Comparison of ENCODE assay signal across 28 cellular contexts in the genomic region with DNA sequence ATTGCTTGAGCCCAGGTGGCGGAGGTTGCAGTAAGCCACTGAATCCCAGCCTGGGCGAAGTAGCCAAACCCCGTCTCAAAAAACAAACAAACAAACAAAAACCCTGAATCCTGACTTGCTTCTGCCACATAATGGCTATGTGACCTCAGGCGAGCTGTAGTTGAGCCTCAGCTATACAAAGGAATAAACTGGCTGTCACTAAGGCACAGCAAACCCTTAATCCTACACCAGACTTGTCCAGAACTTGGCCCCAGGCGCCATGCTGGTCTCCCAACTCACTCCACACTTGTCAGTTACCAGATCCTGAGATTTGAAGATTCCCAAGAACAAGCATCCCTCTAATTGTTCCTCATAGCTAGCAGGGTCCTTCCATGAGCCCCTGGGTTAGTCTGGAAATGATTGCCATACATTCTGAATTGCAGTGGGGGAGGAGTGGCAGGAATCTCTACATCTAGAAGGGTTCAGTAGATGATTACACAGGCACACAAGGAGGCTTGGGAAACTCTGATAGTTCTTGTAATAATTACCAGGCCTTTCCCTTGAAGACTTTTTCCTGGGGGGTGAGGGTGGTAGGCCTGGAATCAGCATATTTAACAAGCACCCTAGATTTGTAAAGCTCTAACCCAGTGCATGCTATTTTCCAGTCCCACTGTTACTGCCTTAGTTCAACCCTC. TPM values are rescaled to one million over a fixed set of nuclear protein-coding genes. Genes with fewer than 3 reads are reported as not detected.
A peak's percentile ranks its signal among the peaks of the same experiment; 100 is the strongest.
DNase-seq lines count a peak whose midpoint lies in the region; ATAC-seq and TF ChIP-seq lines count a peak whose summit lies in the region.
"Had no signal": no experiment of that assay in that cellular context is flagged by ENCODE, and none has a peak within 500 bp of the region (broad histone marks: within the 10 kb centered on the region; RNA-seq: fewer than 3 reads in every experiment).

No MANE protein-coding gene starts in this region.

- peaks cover 24% of the 10 kb centered on the region for H3K4me1 Mint-ChIP-seq in activated naive CD8-positive, alpha-beta T cell (ENCODE audit: low read depth)
- H3K4me1 Mint-ChIP-seq in activated naive CD8-positive, alpha-beta T cell treated with anti-CD3 and anti-CD28 coated beads, Interleukin-2, amount 50 U/mL, for 24 hours, result peaks cover 23% of the 10 kb centered on the region
- peaks cover 21% of the 10 kb centered on the region for H3K4me1 Mint-ChIP-seq in WTC11
- H3K4me1 Mint-ChIP-seq in mesothelial cell of epicardium, result peaks cover 19% of the 10 kb centered on the region
- peaks cover 26% of the 10 kb centered on the region for H3K4me1 Mint-ChIP-seq in type B pancreatic cell (ENCODE audit: unreplicated experiment)

- POLR2A ChIA-PET in WTC11 (lab: Charles Lee), result no interaction called here

- H3K4me3 ChIP-seq in foreskin fibroblast (ENCODE audit: low read depth in 1 of 2, low read length in 2 of 2), result no peak overlapping the region
- H3K4me3 ChIP-seq: adrenal gland, body of pancreas, GM23338, lung, SJSA1, skin epidermis, transverse colon had no signal

- no peak overlapping the region for H3K4me3 Mint-ChIP-seq in activated naive CD8-positive, alpha-beta T cell
- H3K4me3 Mint-ChIP-seq in activated naive CD8-positive, alpha-beta T cell treated with anti-CD3 and anti-CD28 coated beads, Interleukin-2, amount 50 U/mL, for 24 hours, result no peak overlapping the region
- H3K4me3 Mint-ChIP-seq in WTC11 (no peak overlapping the region), mesothelial cell of epicardium (no peak overlapping the region), type B pancreatic cell (peak overlapping the region; percentile 55)
- H3K4me3 Mint-ChIP-seq: B cell, GM23338 had no signal

- H3K27ac Mint-ChIP-seq in activated naive CD8-positive, alpha-beta T cell, result peak overlapping the region; percentile 50
- no peak overlapping the region for H3K27ac Mint-ChIP-seq in activated naive CD8-positive, alpha-beta T cell treated with anti-CD3 and anti-CD28 coated beads, Interleukin-2, amount 50 U/mL, for 24 hours
- H3K27ac Mint-ChIP-seq in WTC11 (no peak overlapping the region), mesothelial cell of epicardium (peak overlapping the region; percentile 19), type B pancreatic cell (peak overlapping the region; percentile 61)
- H3K27ac Mint-ChIP-seq: B cell, GM23338 had no signal

- ATAC-seq in activated naive CD8-positive, alpha-beta T cell treated with anti-CD3 and anti-CD28 coated beads, Interleukin-2, amount 50 U/mL, for 24 hours, result no peak
- no peak for ATAC-seq in WTC11
- ATAC-seq: activated CD4-positive, CD25-positive, alpha-beta regulatory T cell treated with anti-CD3 and anti-CD28 coated beads, Interleukin-2, amount 50 U/mL, for 24 hours; body of pancreas; GM23338 had no signal

- CTCF ChIA-PET in WTC11 (lab: Charles Lee), result interaction anchor here (0.6 to 1.4 kb wide), 5 partner anchors 13 to 1741 kb away, joined by 3 to 4 read pairs (median 4); partner anchors contain the start of gene AAAS

- H3K27me3 Mint-ChIP-seq in activated naive CD8-positive, alpha-beta T cell, result no peaks in the 10 kb centered on the region
- no peaks in the 10 kb centered on the region for H3K27me3 Mint-ChIP-seq in activated naive CD8-positive, alpha-beta T cell treated with anti-CD3 and anti-CD28 coated beads, Interleukin-2, amount 50 U/mL, for 24 hours
- H3K27me3 Mint-ChIP-seq in WTC11 (ENCODE audit: low read depth) (no peaks in the 10 kb centered on the region), mesothelial cell of epicardium (ENCODE audit: low read depth) (no peaks in the 10 kb centered on the region), type B pancreatic cell (no peaks in the 10 kb centered on the region)
- H3K27me3 Mint-ChIP-seq: B cell had no signal

- DNase-seq in activated naive CD8-positive, alpha-beta T cell treated with anti-CD3 and anti-CD28 coated beads, Interleukin-2, amount 50 U/mL, for 24 hours, result no peak
- DNase-seq in WTC11 (ENCODE audit: low spot score) (peak; percentile 5), mesothelial cell of epicardium (ENCODE audit: low spot score in 2 of 2, unreplicated experiment in 2 of 2) (no peak), type B pancreatic cell (ENCODE audit: extremely low spot score, unreplicated experiment) (no peak), foreskin fibroblast (no peak), middle frontal gyrus (ENCODE audit: extremely low spot score, low spot score) (no peak), SKM-1 (lab: John Stamatoyannopoulos, UW; ENCODE audit: unreplicated experiment) (no peak)
- DNase-seq: kidney glomerular epithelial cell; NCI-H2029; NCI-H226; NCI-H69; stimulated activated CD8-positive, alpha-beta memory T cell treated with anti-CD3 and anti-CD28 coated beads, Interleukin-4, amount 100 ng/mL, for 48 hours; T-helper 1 cell; transverse colon had no signal

- H3K9me3 Mint-ChIP-seq in activated naive CD8-positive, alpha-beta T cell (ENCODE audit: low read depth), result no peaks in the 10 kb centered on the region
- H3K9me3 Mint-ChIP-seq in activated naive CD8-positive, alpha-beta T cell treated with anti-CD3 and anti-CD28 coated beads, Interleukin-2, amount 50 U/mL, for 24 hours, result no peaks in the 10 kb centered on the region
- H3K9me3 Mint-ChIP-seq in WTC11 (no peaks in the 10 kb centered on the region), mesothelial cell of epicardium (no peaks in the 10 kb centered on the region), type B pancreatic cell (no peaks in the 10 kb centered on the region)
- H3K9me3 Mint-ChIP-seq: GM23338 had no signal

- no peaks in the 10 kb centered on the region for H3K36me3 Mint-ChIP-seq in activated naive CD8-positive, alpha-beta T cell
- peaks cover 6% of the 10 kb centered on the region for H3K36me3 Mint-ChIP-seq in activated naive CD8-positive, alpha-beta T cell treated with anti-CD3 and anti-CD28 coated beads, Interleukin-2, amount 50 U/mL, for 24 hours (ENCODE audit: low read depth)
- H3K36me3 Mint-ChIP-seq in WTC11, result peaks cover 14% of the 10 kb centered on the region
- peaks cover 7% of the 10 kb centered on the region for H3K36me3 Mint-ChIP-seq in mesothelial cell of epicardium
- H3K36me3 Mint-ChIP-seq in type B pancreatic cell, result peaks cover 9% of the 10 kb centered on the region

- no peak for TF ChIP-seq CTCF in WTC11 (IDR thresholded peaks at IDR 0.05)
- no peak for TF ChIP-seq CTCF in mesothelial cell of epicardium (IDR thresholded peaks at IDR 0.05; ENCODE audit: unreplicated experiment)
- no peak for TF ChIP-seq CTCF in type B pancreatic cell (conservative IDR thresholded peaks at IDR 0.05)
- TF ChIP-seq CTCF in foreskin fibroblast (IDR thresholded peaks at IDR 0.05; ENCODE audit: low read depth, low read length), result no peak

TF ChIP-seq in WTC11, 78 proteins besides CTCF, POLR2A, EP300 and RAD21 (continues in another document):
- TF ChIP-seq ETV6 (CRISPR knock-in tag; IDR thresholded peaks at IDR 0.05) (no peak), TP53 (CRISPR knock-in tag; IDR thresholded peaks at IDR 0.05) (no peak), ERG (CRISPR knock-in tag; IDR thresholded peaks at IDR 0.05) (no peak), NFYB (CRISPR knock-in tag; conservative IDR thresholded peaks at IDR 0.05; ENCODE audit: low read depth) (no peak), ZNF121 (CRISPR knock-in tag; IDR thresholded peaks at IDR 0.05) (no peak), PRRX2 (CRISPR knock-in tag; IDR thresholded peaks at IDR 0.05) (no peak), NR2C2 (CRISPR knock-in tag; IDR thresholded peaks at IDR 0.05) (no peak), SOX15 (CRISPR knock-in tag; IDR thresholded peaks at IDR 0.05) (no peak), TEAD1 (CRISPR knock-in tag; IDR thresholded peaks at IDR 0.05) (no peak), SMAD3 (CRISPR knock-in tag; IDR thresholded peaks at IDR 0.05; ENCODE audit: borderline replicate concordance) (no peak)
- TF ChIP-seq, protein P1, sequence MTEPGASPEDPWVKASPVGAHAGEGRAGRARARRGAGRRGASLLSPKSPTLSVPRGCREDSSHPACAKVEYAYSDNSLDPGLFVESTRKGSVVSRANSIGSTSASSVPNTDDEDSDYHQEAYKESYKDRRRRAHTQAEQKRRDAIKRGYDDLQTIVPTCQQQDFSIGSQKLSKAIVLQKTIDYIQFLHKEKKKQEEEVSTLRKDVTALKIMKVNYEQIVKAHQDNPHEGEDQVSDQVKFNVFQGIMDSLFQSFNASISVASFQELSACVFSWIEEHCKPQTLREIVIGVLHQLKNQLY (CRISPR knock-in tag; IDR thresholded peaks at IDR 0.05), result no peak

RNA-seq across cellular contexts. Expression of gene MAP3K12, which starts 9.9 kb away (rescaled TPM):
- total RNA-seq in WTC11 (2021) (23.6 to 27.9 TPM (median 25.1 TPM) in 3 replicates), mesothelial cell of epicardium (35.4 to 41.8 TPM (median 37.0 TPM) in 3 replicates), type B pancreatic cell (ENCODE audit: low replicate concordance) (10.6 and 31.6 TPM in 2 replicates)

RNA-seq across cellular contexts. Expression of gene TARBP2, which starts 11.7 kb away (rescaled TPM):
- total RNA-seq in WTC11 (2021) (69.0 to 74.0 TPM (median 69.1 TPM) in 3 replicates), mesothelial cell of epicardium (45.6 to 50.5 TPM (median 50.4 TPM) in 3 replicates), type B pancreatic cell (ENCODE audit: low replicate concordance) (46.4 and 52.3 TPM in 2 replicates)

RNA-seq across cellular contexts. Expression of gene NPFF, which starts 17.9 kb away (rescaled TPM):
- total RNA-seq in WTC11 (2021) (0.57 to 0.80 TPM (median 0.59 TPM) in 3 replicates), mesothelial cell of epicardium (not detected in 3 replicates), type B pancreatic cell (ENCODE audit: low replicate concordance) (not detected in 2 replicates)
- total RNA-seq: A673, adrenal gland, B cell, body of pancreas, G401, lung, M059J, pulmonary artery endothelial cell, RPMI7951, SJSA1, transverse colon had no signal

RNA-seq across cellular contexts. Expression of gene PCBP2, which starts 37.5 kb away (rescaled TPM):
- total RNA-seq in WTC11 (2021) (981 to 1,004 TPM (median 984 TPM) in 3 replicates), mesothelial cell of epicardium (1,058 to 1,073 TPM (median 1,066 TPM) in 3 replicates), type B pancreatic cell (ENCODE audit: low replicate concordance) (825 and 1,222 TPM in 2 replicates)

RNA-seq across cellular contexts. Expression of gene PRR13, which starts 47.8 kb away (rescaled TPM):
- 150 to 187 TPM (median 155 TPM) in 3 replicates for total RNA-seq in WTC11 (2021)
- 74.1 to 87.4 TPM (median 76.2 TPM) in 3 replicates for total RNA-seq in mesothelial cell of epicardium
- 88.1 and 142 TPM in 2 replicates for total RNA-seq in type B pancreatic cell (ENCODE audit: low replicate concordance)

Comparison
In these comparisons a context has a peak if more than half of its experiments do, and no peak if none do; other contexts are left out.
1. H3K27ac Mint-ChIP-seq: peak in activated naive CD8-positive, alpha-beta T cell (single experiment), mesothelial cell of epicardium (single experiment) and type B pancreatic cell (single experiment); none in activated naive CD8-positive, alpha-beta T cell treated with anti-CD3 and anti-CD28 coated beads, Interleukin-2, amount 50 U/mL, for 24 hours (single experiment) and WTC11 (single experiment).